ENCODE assay signal across 22 cellular contexts in the genomic region with DNA sequence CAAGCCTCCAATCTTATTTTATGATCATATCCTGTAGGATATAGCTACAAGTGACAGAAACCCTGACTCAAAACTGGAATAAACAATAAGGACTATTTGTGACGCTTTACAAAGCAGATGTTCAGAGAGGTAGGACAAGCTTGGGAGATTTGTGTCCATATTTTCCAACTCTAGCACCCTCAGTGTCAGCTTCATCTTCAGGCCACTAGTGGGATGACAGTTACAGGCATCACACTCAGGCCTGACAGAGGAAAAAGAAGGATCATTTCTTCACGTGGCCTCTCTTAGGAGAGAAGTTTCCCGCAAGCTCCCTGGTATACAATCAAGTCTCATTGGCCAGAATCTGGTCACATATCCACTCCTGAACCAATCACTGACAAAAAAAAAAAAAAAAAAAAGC.
"Had no signal": no experiment of that assay in that cellular context is flagged by ENCODE, and none has a peak within 500 bp of the region (broad histone marks: within the 10 kb centered on the region; RNA-seq: fewer than 3 reads in every experiment).

No MANE protein-coding gene starts in this region.

- H3K27ac ChIP-seq: dorsolateral prefrontal cortex, heart left ventricle, ovary, tibial nerve had no signal

- H3K4me3 Mint-ChIP-seq: naive thymus-derived CD8-positive, alpha-beta T cell; neural crest cell; stimulated activated memory B cell treated with anti-CD40 and anti-IgM and Interleukin-4, amounts not matched to agents 10 μg/mL and 1 μg/mL and 100 μg/mL, for 72 hours; stimulated activated naive CD8-positive, alpha-beta T cell treated with anti-CD3 and anti-CD28 coated beads, Interleukin-15, Interleukin-2, amounts not matched to agents 100 ng/mL and 50 ng/mL, for 24 hours had no signal

- FAIRE-seq: endometrium, frontal cortex, islet of Langerhans had no signal

- H3K36me3 Mint-ChIP-seq: naive thymus-derived CD8-positive, alpha-beta T cell; stimulated activated memory B cell treated with anti-CD40 and anti-IgM and Interleukin-4, amounts not matched to agents 10 μg/mL and 1 μg/mL and 100 μg/mL, for 72 hours had no signal

- DNase-seq: cortex of kidney; dorsolateral prefrontal cortex; effector CD8-positive, alpha-beta T cell; heart left ventricle; hypothalamus; kidney glomerular epithelial cell; mammary epithelial cell; mucosa of descending colon; naive thymus-derived CD8-positive, alpha-beta T cell; ovary; spleen; stimulated activated CD4-positive, alpha-beta T cell treated with anti-CD3 and anti-CD28 coated beads, Interleukin-15, amount 100 ng/mL, for 24 hours; stimulated activated CD4-positive, alpha-beta T cell treated with anti-CD3 and anti-CD28 coated beads, Interleukin-1b, Interleukin-23, amount 100 ng/mL, for 48 hours; stimulated activated CD4-positive, alpha-beta T cell treated with anti-CD3 and anti-CD28 coated beads, Interleukin-4, amount 100 ng/mL, for 24 hours had no signal

- H3K36me3 ChIP-seq: heart left ventricle, ovary, spleen, tibial nerve had no signal

- ATAC-seq: esophagus mucosa; heart left ventricle; mucosa of descending colon; naive thymus-derived CD8-positive, alpha-beta T cell; stimulated activated memory B cell treated with anti-CD40 and anti-IgM and Interleukin-4, amounts not matched to agents 10 μg/mL and 1 μg/mL and 100 μg/mL, for 72 hours had no signal

- H3K27me3 ChIP-seq: dorsolateral prefrontal cortex, heart left ventricle, ovary, spleen, tibial nerve had no signal

- H3K9me3 ChIP-seq: heart left ventricle, ovary, tibial nerve had no signal

- H3K4me3 ChIP-seq: dorsolateral prefrontal cortex, heart left ventricle, mucosa of descending colon, ovary, spleen, tibial nerve had no signal

- H3K27ac Mint-ChIP-seq: naive thymus-derived CD8-positive, alpha-beta T cell; stimulated activated memory B cell treated with anti-CD40 and anti-IgM and Interleukin-4, amounts not matched to agents 10 μg/mL and 1 μg/mL and 100 μg/mL, for 72 hours; stimulated activated naive CD8-positive, alpha-beta T cell treated with anti-CD3 and anti-CD28 coated beads, Interleukin-15, Interleukin-2, amounts not matched to agents 100 ng/mL and 50 ng/mL, for 24 hours had no signal
